Comparison of ENCODE assay signal across 14 cellular contexts in the genomic region with DNA sequence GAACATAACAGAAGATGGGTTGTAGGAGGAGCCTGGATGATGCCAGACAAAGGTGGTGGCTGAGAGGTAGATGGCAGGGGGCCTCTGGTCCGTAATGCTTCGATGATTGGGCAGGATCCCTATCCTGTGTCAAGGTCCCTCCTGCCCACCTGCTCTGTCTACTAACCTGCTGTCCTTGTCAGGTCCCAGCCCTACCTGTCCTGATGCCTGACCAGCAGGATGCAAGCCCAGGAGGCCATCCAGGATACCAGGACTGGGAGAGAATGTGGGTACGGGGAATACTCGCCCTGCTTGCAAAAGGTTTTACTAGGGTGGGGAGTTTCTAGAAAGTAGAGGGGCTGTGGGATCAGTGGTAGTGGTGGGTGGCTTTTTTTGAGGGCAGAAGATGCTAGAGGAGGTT. TPM values are rescaled to one million over a fixed set of nuclear protein-coding genes. Genes with fewer than 3 reads are reported as not detected.
DNase-seq lines count a peak whose midpoint lies in the region; FAIRE-seq and TF ChIP-seq lines count a peak whose summit lies in the region.
"Had no signal": no experiment of that assay in that cellular context is flagged by ENCODE, and none has a peak within 500 bp of the region (broad histone marks: within the 10 kb centered on the region; RNA-seq: fewer than 3 reads in every experiment).

No MANE protein-coding gene starts in this region.

- H3K9me3 ChIP-seq in KOPT-K1 (ENCODE audit: insufficient read depth, low read length, poor library complexity, severe bottlenecking) (no peaks in the 10 kb centered on the region), kidney (ENCODE audit: control insufficient read depth in 1 of 2, low read length in 2 of 2) (no peaks in the 10 kb centered on the region)

- H3K27ac Mint-ChIP-seq in activated T-cell treated with anti-CD3 and anti-CD28 coated beads, Interleukin-2, amount 50 U/mL, for 24 hours = peak overlapping the region; percentile 9
- peak overlapping the region; percentile 8 for H3K27ac Mint-ChIP-seq in stimulated activated naive CD8-positive, alpha-beta T cell treated with anti-CD3 and anti-CD28 coated beads, Interleukin-15, Interleukin-2, amounts not matched to agents 100 ng/mL and 50 ng/mL, for 24 hours

- no peak overlapping the region for H3K9ac ChIP-seq in kidney (ENCODE audit: low read length in 2 of 2)

- intact Hi-C loops in kidney (cut with DNase I) = no loop called here

- TF ChIP-seq CTCF in kidney (IDR thresholded peaks at IDR 0.05; ENCODE audit: borderline replicate concordance, extremely low read depth, insufficient read depth) = no peak
- no peak for TF ChIP-seq CTCF in GM10248 (IDR thresholded peaks at IDR 0.05; ENCODE audit: control extremely low read depth, extremely low read depth, low read depth, missing control alignments)

- DNase-seq in activated T-cell treated with anti-CD3 and anti-CD28 coated beads, Interleukin-2, amount 50 U/mL, for 24 hours = peak; percentile 25
- DNase-seq in activated T-cell treated with anti-CD3 and anti-CD28 coated beads for 4 hours = no peak
- DNase-seq in kidney = peak; percentile 34
- DNase-seq in GM10248 (ENCODE audit: extremely low spot score) = no peak
- DNase-seq in dedifferentiated amniotic fluid mesenchymal stem cell (ENCODE audit: extremely low spot score) = no peak
- DNase-seq in GM12892 (ENCODE audit: insufficient read length) = no peak
- DNase-seq: activated naive CD8-positive, alpha-beta T cell treated with anti-CD3 and anti-CD28 coated beads, Interleukin-2, amount 50 U/mL, for 24 hours; caudate nucleus; left cardiac atrium; NCI-H1417 treated with DMSO at 0.1 percent for 48 hours had no signal

- peaks cover 44% of the 10 kb centered on the region for H3K36me3 ChIP-seq in KOPT-K1 (ENCODE audit: insufficient read depth, low read length)
- H3K36me3 ChIP-seq in kidney (ENCODE audit: control insufficient read depth in 1 of 2, insufficient read depth in 2 of 2, low read length in 2 of 2) = peaks cover 4 to 5% of the 10 kb centered on the region in 2 donors

- peaks cover 31% of the 10 kb centered on the region for H3K4me1 Mint-ChIP-seq in activated T-cell treated with anti-CD3 and anti-CD28 coated beads, Interleukin-2, amount 50 U/mL, for 24 hours (ENCODE audit: low read depth)
- H3K4me1 Mint-ChIP-seq in stimulated activated naive CD8-positive, alpha-beta T cell treated with anti-CD3 and anti-CD28 coated beads, Interleukin-15, Interleukin-2, amounts not matched to agents 100 ng/mL and 50 ng/mL, for 24 hours (ENCODE audit: low read depth) = peaks cover 26% of the 10 kb centered on the region

- H3K27me3 Mint-ChIP-seq in activated T-cell treated with anti-CD3 and anti-CD28 coated beads, Interleukin-2, amount 50 U/mL, for 24 hours = no peaks in the 10 kb centered on the region
- H3K27me3 Mint-ChIP-seq in stimulated activated naive CD8-positive, alpha-beta T cell treated with anti-CD3 and anti-CD28 coated beads, Interleukin-15, Interleukin-2, amounts not matched to agents 100 ng/mL and 50 ng/mL, for 24 hours = no peaks in the 10 kb centered on the region

- H3K27ac ChIP-seq in KOPT-K1 (ENCODE audit: low read depth, low read length, poor library complexity, severe bottlenecking) = peak overlapping the region; percentile 4
- H3K27ac ChIP-seq in kidney (ENCODE audit: low read depth in 2 of 2, low read length in 2 of 2) = no peak overlapping the region
- H3K27ac ChIP-seq: skin epidermis had no signal

- CTCF ChIA-PET in GM10248 (lab: Yijun Ruan, JAX) = interaction anchor here (1.7 to 1.8 kb wide), 2 partner anchors 12 to 55 kb away, joined by 5 to 7 read pairs; no protein-coding TSS in a partner anchor

- H3K4me3 Mint-ChIP-seq in activated T-cell treated with anti-CD3 and anti-CD28 coated beads, Interleukin-2, amount 50 U/mL, for 24 hours = no peak overlapping the region
- no peak overlapping the region for H3K4me3 Mint-ChIP-seq in stimulated activated naive CD8-positive, alpha-beta T cell treated with anti-CD3 and anti-CD28 coated beads, Interleukin-15, Interleukin-2, amounts not matched to agents 100 ng/mL and 50 ng/mL, for 24 hours
- H3K4me3 Mint-ChIP-seq: activated naive CD8-positive, alpha-beta T cell treated with anti-CD3 and anti-CD28 coated beads, Interleukin-2, amount 50 U/mL, for 24 hours had no signal

- no peak overlapping the region for H3K4me3 ChIP-seq in kidney (ENCODE audit: low read length in 2 of 2)
- H3K4me3 ChIP-seq: skin epidermis had no signal

- no peak for TF ChIP-seq POLR2A in GM12892 (IDR thresholded peaks at IDR 0.05; ENCODE audit: low read depth, low read length)

- FAIRE-seq in kidney (lab: Jason Lieb, UNC) (no peak), GM12892 (lab: Jason Lieb, UNC) (no peak)
- FAIRE-seq: H1 had no signal

- POLR2A ChIA-PET in GM10248 (lab: Yijun Ruan, JAX) = no interaction called here

- H3K36me3 Mint-ChIP-seq in activated T-cell treated with anti-CD3 and anti-CD28 coated beads, Interleukin-2, amount 50 U/mL, for 24 hours (ENCODE audit: low read depth) = peaks cover 69% of the 10 kb centered on the region
- H3K36me3 Mint-ChIP-seq in stimulated activated naive CD8-positive, alpha-beta T cell treated with anti-CD3 and anti-CD28 coated beads, Interleukin-15, Interleukin-2, amounts not matched to agents 100 ng/mL and 50 ng/mL, for 24 hours (ENCODE audit: low read depth) = peaks cover 32% of the 10 kb centered on the region

- no peaks in the 10 kb centered on the region for H3K9me3 Mint-ChIP-seq in activated T-cell treated with anti-CD3 and anti-CD28 coated beads, Interleukin-2, amount 50 U/mL, for 24 hours
- H3K9me3 Mint-ChIP-seq in stimulated activated naive CD8-positive, alpha-beta T cell treated with anti-CD3 and anti-CD28 coated beads, Interleukin-15, Interleukin-2, amounts not matched to agents 100 ng/mL and 50 ng/mL, for 24 hours = no peaks in the 10 kb centered on the region
- H3K9me3 Mint-ChIP-seq: activated naive CD8-positive, alpha-beta T cell treated with anti-CD3 and anti-CD28 coated beads, Interleukin-2, amount 50 U/mL, for 24 hours had no signal

- peaks cover 8% of the 10 kb centered on the region in 2 donors for H3K4me1 ChIP-seq in kidney (ENCODE audit: control insufficient read depth in 1 of 2, insufficient read depth in 1 of 2, low read depth in 1 of 2, low read length in 2 of 2)

RNA-seq across cellular contexts. Expression of a gene that starts 4.4 kb away (rescaled TPM):
- total RNA-seq in kidney = 38.6 TPM
- 12.9 TPM for polyA plus RNA-seq in kidney (ENCODE audit: insufficient read depth, low read depth, low replicate concordance)
- polyA plus RNA-seq in GM12892 (2012; ENCODE audit: missing spikeins) = 5.8 TPM

RNA-seq across cellular contexts. Expression of a gene that starts 10.3 kb away (rescaled TPM):
- 60.4 TPM for total RNA-seq in kidney
- polyA plus RNA-seq in kidney (ENCODE audit: insufficient read depth, low read depth, low replicate concordance) = 98.0 TPM
- 70.4 TPM for polyA plus RNA-seq in GM12892 (2012; ENCODE audit: missing spikeins)

RNA-seq across cellular contexts. Expression of a gene that starts 13.8 kb away (rescaled TPM):
- 142 TPM for total RNA-seq in kidney
- 294 TPM for polyA plus RNA-seq in kidney (ENCODE audit: insufficient read depth, low read depth, low replicate concordance)
- polyA plus RNA-seq in GM12892 (2012; ENCODE audit: missing spikeins) = 128 TPM

RNA-seq across cellular contexts. Expression of a gene that starts 24.9 kb away (rescaled TPM):
- total RNA-seq in kidney = 229 TPM
- 191 TPM for polyA plus RNA-seq in kidney (ENCODE audit: insufficient read depth, low read depth, low replicate concordance)
- polyA plus RNA-seq in GM12892 (2012; ENCODE audit: missing spikeins) = 283 TPM

RNA-seq across cellular contexts. Expression of a gene that starts 49.1 kb away (rescaled TPM):
- 16.9 TPM for total RNA-seq in kidney
- polyA plus RNA-seq in kidney (ENCODE audit: insufficient read depth, low read depth, low replicate concordance) = 7.7 TPM
- polyA plus RNA-seq in GM12892 (2012; ENCODE audit: missing spikeins) = 3.1 TPM

Comparison
In these comparisons a context has a peak if more than half of its experiments do, and no peak if none do; other contexts are left out.
1. DNase-seq: peak in activated T-cell treated with anti-CD3 and anti-CD28 coated beads, Interleukin-2, amount 50 U/mL, for 24 hours (single experiment) and kidney (single experiment); none in activated T-cell treated with anti-CD3 and anti-CD28 coated beads for 4 hours (single experiment), GM10248 (single experiment), dedifferentiated amniotic fluid mesenchymal stem cell (single experiment) and GM12892 (single experiment).